ENCODE assay signal across 7 cellular contexts in genomic region chr12:43776498-43776897, GRCh38. TPM values are rescaled to one million over a fixed set of nuclear protein-coding genes. Genes with fewer than 3 reads are reported as not detected.
DNase-seq lines count a peak whose midpoint lies in the region; ATAC-seq, FAIRE-seq and TF ChIP-seq lines count a peak whose summit lies in the region.

No MANE protein-coding gene starts in this region.

- BruUV-seq in HCT116 (replicated peaks; lab: Mats Ljungman, UMichigan) = no TSS peak

- H3K9me3 ChIP-seq in HCT116 (ENCODE audit: control insufficient read depth in 1 of 2, insufficient read depth in 1 of 2, low read depth in 1 of 2, low read length in 2 of 2) = no peaks in the 10 kb centered on the region

- no peaks in the 10 kb centered on the region for H3K79me2 ChIP-seq in HCT116 (ENCODE audit: insufficient read depth, low read length)

- H3K9me3 Mint-ChIP-seq in activated T-helper 17 cell treated with anti-CD3 and anti-CD28 coated beads, Interleukin-2, amount 50 U/mL, for 72 hours = no peaks in the 10 kb centered on the region

- no peaks in the 10 kb centered on the region for H3K4me1 Mint-ChIP-seq in activated T-helper 17 cell treated with anti-CD3 and anti-CD28 coated beads, Interleukin-2, amount 50 U/mL, for 72 hours

- no peak overlapping the region for H3K27ac Mint-ChIP-seq in activated T-helper 17 cell treated with anti-CD3 and anti-CD28 coated beads, Interleukin-2, amount 50 U/mL, for 72 hours

- TF ChIP-seq POLR2A in HCT116 (IDR thresholded peaks at IDR 0.05; ENCODE audit: borderline replicate concordance, extremely low read depth, insufficient read depth, insufficient read length) = no peak

- no peaks in the 10 kb centered on the region for H4K20me1 ChIP-seq in HCT116 (ENCODE audit: insufficient read depth)

- H3K27me3 Mint-ChIP-seq in activated T-helper 17 cell treated with anti-CD3 and anti-CD28 coated beads, Interleukin-2, amount 50 U/mL, for 72 hours = no peaks in the 10 kb centered on the region

- H2AFZ ChIP-seq in HCT116 (ENCODE audit: low read depth, low read length, poor library complexity, severe bottlenecking) = no peak overlapping the region

- peak; percentile 57 for DNase-seq in DMS114 treated with DMSO at 0.1 percent for 48 hours (lab: John Stamatoyannopoulos, UW; ENCODE audit: unreplicated experiment)
- peak; percentile 16 for DNase-seq in HCT116 (ENCODE audit: low read depth, low spot score)
- DNase-seq in RCC 7860 (ENCODE audit: low spot score) = peak; percentile 16
- DNase-seq in foreskin keratinocyte = no peak
- no peak for DNase-seq in NCI-H510A treated with DMSO at 0.1 percent for 48 hours (lab: John Stamatoyannopoulos, UW)

- H3K27me3 ChIP-seq in HCT116 (ENCODE audit: insufficient read depth, low read length) (no peaks in the 10 kb centered on the region), foreskin keratinocyte (no peaks in the 10 kb centered on the region)

- TF ChIP-seq CTCF in HCT116 (IDR thresholded peaks at IDR 0.05 in 2 of 3, conservative IDR thresholded peaks at IDR 0.05 in 1 of 3; ENCODE audit: borderline replicate concordance in 1 of 3, insufficient read depth in 1 of 3, low read depth in 2 of 3, low read length in 2 of 3) = peak; percentile 46 to 70 (median 65); a peak in 5 of 6 replicates
- peak; percentile 76 for TF ChIP-seq CTCF in foreskin keratinocyte (conservative IDR thresholded peaks at IDR 0.05)

- H3K36me3 Mint-ChIP-seq in activated T-helper 17 cell treated with anti-CD3 and anti-CD28 coated beads, Interleukin-2, amount 50 U/mL, for 72 hours (ENCODE audit: low read depth) = peaks cover 11% of the 10 kb centered on the region

- no peaks in the 10 kb centered on the region for H3K4me1 ChIP-seq in HCT116 (ENCODE audit: control insufficient read depth in 1 of 2, insufficient read depth in 2 of 2, low read length in 2 of 2)
- H3K4me1 ChIP-seq in foreskin keratinocyte = no peaks in the 10 kb centered on the region

- RAD21 ChIA-PET in HCT116 (lab: Charles Lee; ENCODE audit: low non-redundant PET in 1 of 2, low total read pairs in 2 of 2, uncharacterized antibody in 2 of 2, unreplicated experiment in 2 of 2) = interaction anchor here (1.2 to 1.7 kb wide), 2 partner anchors 106 kb away, joined by 8 to 9 read pairs; no protein-coding TSS in a partner anchor

- ATAC-seq in HCT116 (peak; percentile 83), foreskin keratinocyte (peak; percentile 83), HG02870 (IDR thresholded peaks at IDR 0.05; ENCODE audit: unreplicated experiment) (no peak)
- no peak for ATAC-seq in activated T-helper 17 cell treated with anti-CD3 and anti-CD28 coated beads, Interleukin-2, amount 50 U/mL, for 72 hours (replicated peaks)

- CTCF ChIA-PET in HCT116 (lab: Charles Lee) = interaction anchor here (1.0 to 3.9 kb wide), 5 partner anchors 18 to 274 kb away, joined by 3 to 64 read pairs (median 4); partner anchors contain the start of genes IRAK4 and PUS7L

- intact Hi-C loops in HCT116 (cut with micrococcal nuclease) = loop anchor here (1.0 kb wide), 1 partner anchor 106 kb away; no protein-coding TSS in a partner anchor

- no peak overlapping the region for H3K4me3 ChIP-seq in HCT116 (replicated peaks in 1 of 2; ENCODE audit: low read depth in 1 of 2, low read length in 2 of 2)

- FAIRE-seq in RCC 7860 (lab: Jason Lieb, UNC) = peak; percentile 33

- POLR2A ChIA-PET in HCT116 (lab: Charles Lee) = interaction anchor here (2.5 kb wide), 1 partner anchor 107 kb away, joined by 8 read pairs; no protein-coding TSS in a partner anchor

- no peak overlapping the region for H3K9ac ChIP-seq in HCT116 (ENCODE audit: low read length)

- H3K36me3 ChIP-seq in HCT116 (ENCODE audit: control insufficient read depth in 1 of 2, insufficient read depth in 2 of 2, low read length in 2 of 2) = peaks cover 0 to 6% of the 10 kb centered on the region in 2 experiments; a peak in 2 of 4 replicates

- H3K27ac ChIP-seq in HCT116 (ENCODE audit: low read depth, low read length) (no peak overlapping the region), foreskin keratinocyte (no peak overlapping the region)

- H3K4me3 Mint-ChIP-seq in activated T-helper 17 cell treated with anti-CD3 and anti-CD28 coated beads, Interleukin-2, amount 50 U/mL, for 72 hours = no peak overlapping the region

- no peaks in the 10 kb centered on the region for H3K9me2 ChIP-seq in HCT116 (ENCODE audit: insufficient read depth)

- H3K4me2 ChIP-seq in HCT116 (ENCODE audit: low read length) = no peak overlapping the region

- TF ChIP-seq RAD21 in HCT116 (IDR thresholded peaks at IDR 0.05; ENCODE audit: low read depth) = peak; percentile 70

TF ChIP-seq in HCT116, 20 proteins besides CTCF, POLR2A, EP300 and RAD21 (continues in another document):
- TF ChIP-seq CEBPB (IDR thresholded peaks at IDR 0.05; ENCODE audit: low read depth) (no peak), ZBTB33 (IDR thresholded peaks at IDR 0.05; ENCODE audit: extremely low read depth, insufficient replicate concordance, low read length) (no peak), EZH2 (IDR thresholded peaks at IDR 0.05) (no peak), EZH2phosphoT487 (IDR thresholded peaks at IDR 0.05; ENCODE audit: borderline replicate concordance) (no peak), ZFX (IDR thresholded peaks at IDR 0.05) (no peak), JUND (IDR thresholded peaks at IDR 0.05) (no peak), TCF7L2 (IDR thresholded peaks at IDR 0.05; ENCODE audit: borderline replicate concordance, extremely low read depth, insufficient read depth, insufficient read length) (no peak), MAX (IDR thresholded peaks at IDR 0.05) (no peak), SIN3A (IDR thresholded peaks at IDR 0.05; ENCODE audit: low read depth) (no peak), YY1 (IDR thresholded peaks at IDR 0.05; ENCODE audit: extremely low read depth, insufficient replicate concordance, low read depth, low read length) (no peak), POLR2AphosphoS5 (IDR thresholded peaks at IDR 0.05; ENCODE audit: low read depth, low read length) (no peak), EGR1 (IDR thresholded peaks at IDR 0.05; ENCODE audit: low read depth) (no peak), SRF (IDR thresholded peaks at IDR 0.05; ENCODE audit: low read depth) (no peak)

RNA-seq across cellular contexts. Expression of gene IRAK4, which starts 17.7 kb away (rescaled TPM):
- total RNA-seq in HCT116 (2021; ENCODE audit: unreplicated experiment) (6.9 TPM), foreskin keratinocyte (10.8 and 11.2 TPM in 2 replicates)
- polyA plus RNA-seq in HCT116 (2012) = 1.8 and 2.7 TPM in 2 replicates
- polyA plus RNA-seq in foreskin keratinocyte = 4.1 and 4.9 TPM in 2 replicates
- total RNA-seq in activated T-helper 17 cell treated with anti-CD3 and anti-CD28 coated beads, Interleukin-2, amount 50 U/mL, for 72 hours = 10 to 100 TPM; 26.3 to 29.4 TPM

RNA-seq across cellular contexts. Expression of gene PUS7L, which starts 17.9 kb away (rescaled TPM):
- total RNA-seq in HCT116 (2021; ENCODE audit: unreplicated experiment) (15.3 TPM), foreskin keratinocyte (16.5 and 17.3 TPM in 2 replicates)
- polyA plus RNA-seq in HCT116 (2012) = 2.1 and 2.8 TPM in 2 replicates
- polyA plus RNA-seq in foreskin keratinocyte = 1.8 and 2.2 TPM in 2 replicates
- 10 to 100 TPM; 18.6 to 22.4 TPM for total RNA-seq in activated T-helper 17 cell treated with anti-CD3 and anti-CD28 coated beads, Interleukin-2, amount 50 U/mL, for 72 hours

RNA-seq across cellular contexts. Expression of gene TWF1, which starts 29.6 kb away (rescaled TPM):
- 125 TPM for total RNA-seq in HCT116 (2021; ENCODE audit: unreplicated experiment)
- 28.0 and 38.5 TPM in 2 replicates for polyA plus RNA-seq in HCT116 (2012)
- 134 TPM in 2 replicates for total RNA-seq in foreskin keratinocyte
- polyA plus RNA-seq in foreskin keratinocyte = 53.4 and 61.4 TPM in 2 replicates
- 10 to 100 TPM; 12.7 to 30.2 TPM for total RNA-seq in activated T-helper 17 cell treated with anti-CD3 and anti-CD28 coated beads, Interleukin-2, amount 50 U/mL, for 72 hours

RNA-seq across cellular contexts. Expression of gene TMEM117, which starts 59.4 kb away (rescaled TPM):
- total RNA-seq in HCT116 (2021; ENCODE audit: unreplicated experiment) (3.6 TPM), foreskin keratinocyte (5.9 and 6.9 TPM in 2 replicates)
- polyA plus RNA-seq in HCT116 (2012) = 1.7 and 2.1 TPM in 2 replicates
- polyA plus RNA-seq in foreskin keratinocyte = 3.6 and 4.2 TPM in 2 replicates
- total RNA-seq in activated T-helper 17 cell treated with anti-CD3 and anti-CD28 coated beads, Interleukin-2, amount 50 U/mL, for 72 hours = 1 to 10 TPM; 2.8 to 4.2 TPM

Comparison
In these comparisons a context has a peak if more than half of its experiments do, and no peak if none do; other contexts are left out.
1. DNase-seq: peak in DMS114 treated with DMSO at 0.1 percent for 48 hours (single experiment), HCT116 (single experiment) and RCC 7860 (single experiment); none in foreskin keratinocyte (0 of 2) and NCI-H510A treated with DMSO at 0.1 percent for 48 hours (single experiment).
2. ATAC-seq: peak in HCT116 (single experiment) and foreskin keratinocyte (single experiment); none in HG02870 (single experiment) and activated T-helper 17 cell treated with anti-CD3 and anti-CD28 coated beads, Interleukin-2, amount 50 U/mL, for 72 hours (single experiment).